In the genomic region with DNA sequence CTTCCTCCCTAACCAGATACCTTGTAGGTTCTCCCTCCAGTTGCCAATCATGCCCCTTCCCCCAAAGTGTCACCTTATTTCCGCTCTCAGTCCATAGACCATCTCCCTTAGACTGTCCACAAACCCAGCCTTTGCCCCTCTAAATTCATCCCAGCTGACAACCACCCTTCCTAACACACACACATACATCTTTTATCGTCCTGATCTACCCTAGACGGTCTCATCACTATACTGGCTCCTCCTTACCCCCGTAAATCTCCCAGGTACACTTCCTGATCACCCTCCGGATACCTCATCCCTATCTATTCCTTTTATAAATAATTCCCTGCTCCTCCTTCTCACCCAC, we compare ENCODE assay signal across 8 cellular contexts. TPM values are rescaled to one million over a fixed set of nuclear protein-coding genes. Genes with fewer than 3 reads are reported as not detected.
DNase-seq lines count a peak whose midpoint lies in the region; ATAC-seq, FAIRE-seq and TF ChIP-seq lines count a peak whose summit lies in the region.

No MANE protein-coding gene starts in this region.

- no peak for FAIRE-seq in HTR-8/SVneo (lab: Jason Lieb, UNC)

- peaks cover 9% of the 10 kb centered on the region for H3K4me1 ChIP-seq in HAP-1
- peaks cover 0 to 19% (median 12%) of the 10 kb centered on the region in 4 donors for H3K4me1 ChIP-seq in tibial artery

- H3K36me3 Mint-ChIP-seq in activated naive CD4-positive, alpha-beta T cell treated with anti-CD3 and anti-CD28 coated beads, Interleukin-2, amount 50 U/mL, for 72 hours = peaks cover 19 to 42% of the 10 kb centered on the region in 2 donors

- H3K27ac ChIP-seq in tibial artery = peak overlapping the region; percentile 93 to 95

- no peaks in the 10 kb centered on the region for H3K9me3 Mint-ChIP-seq in activated naive CD4-positive, alpha-beta T cell treated with anti-CD3 and anti-CD28 coated beads, Interleukin-2, amount 50 U/mL, for 72 hours

- peak overlapping the region; percentile 91 for H3K4me3 ChIP-seq in HAP-1
- peak overlapping the region; percentile 98 to 99 for H3K4me3 ChIP-seq in tibial artery

- peak overlapping the region; percentile 95 to 97 for H3K27ac Mint-ChIP-seq in activated naive CD4-positive, alpha-beta T cell treated with anti-CD3 and anti-CD28 coated beads, Interleukin-2, amount 50 U/mL, for 72 hours

- H3K27me3 ChIP-seq in HAP-1 (ENCODE audit: low read depth) (no peaks in the 10 kb centered on the region), tibial artery (no peaks in the 10 kb centered on the region)

- H3K36me3 ChIP-seq in HAP-1 (replicated peaks) (peaks cover 10% of the 10 kb centered on the region; the same call in 1 of the 2 replicates), tibial artery (no peaks in the 10 kb centered on the region)

- no peak for TF ChIP-seq CTCF in tibial artery (IDR thresholded peaks at IDR 0.05)

- DNase-seq in Caki2 (ENCODE audit: low read depth) (peak; percentile 17), HAP-1 (ENCODE audit: low spot score in 2 of 2) (no peak), left colon (no peak), tibial artery (no peak), activated gamma-delta T cell treated with Interleukin-2 at 50 U/mL for 16 hours (no peak), HTR-8/SVneo (ENCODE audit: insufficient read length, low spot score) (no peak)
- no peak for DNase-seq in activated naive CD4-positive, alpha-beta T cell treated with anti-CD3 and anti-CD28 coated beads, Interleukin-2, amount 50 U/mL, for 72 hours (ENCODE audit: low spot score in 2 of 2)
- DNase-seq in stimulated activated CD4-positive, alpha-beta T cell treated with anti-CD3 and anti-CD28 coated beads, Interleukin-4, amount 100 ng/mL, for 1 hour = no peak

- intact Hi-C loops in left colon (cut with DNase I, micrococcal nuclease) (no loop called here), tibial artery (cut with DNase I; ENCODE audit: low total_unique reads) (loop anchor here (5.0 kb wide), 1 partner anchor 50 kb away; a partner anchor contains a TSS)

- in situ Hi-C loops in Caki2 (cut with HindIII; ENCODE audit: low pct_unique_long_range_greater_than_20kb, low sequenced_read_pairs) (no loop called here), HAP-1 (cut with MboI; ENCODE audit: low sequenced_read_pairs) (no loop called here)

- ATAC-seq in activated naive CD4-positive, alpha-beta T cell treated with anti-CD3 and anti-CD28 coated beads, Interleukin-2, amount 50 U/mL, for 72 hours = peak in 1 of 2 donors; percentile 12
- ATAC-seq in left colon = peak; percentile 66

- H3K9me3 ChIP-seq in HAP-1 (no peaks in the 10 kb centered on the region), tibial artery (no peaks in the 10 kb centered on the region)

RNA-seq across cellular contexts. Expression of a gene that starts 0.8 kb away (rescaled TPM):
- total RNA-seq in Caki2 (2014; rRNA removed; shearing (Covaris generic); ENCODE audit: low replicate concordance) = 87.3 and 102 TPM in 2 replicates
- total RNA-seq in activated naive CD4-positive, alpha-beta T cell treated with anti-CD3 and anti-CD28 coated beads, Interleukin-2, amount 50 U/mL, for 72 hours = 10 to 100 TPM; 15.6 to 89.2 TPM
- 10 to 100 TPM; 54.0 to 62.1 TPM for total RNA-seq in left colon

RNA-seq across cellular contexts. Expression of a gene that starts 0.9 kb away (rescaled TPM):
- 2.3 and 5.9 TPM in 2 replicates for total RNA-seq in Caki2 (2014; rRNA removed; shearing (Covaris generic); ENCODE audit: low replicate concordance)
- 10 to 100 TPM; 28.6 to 54.9 TPM for total RNA-seq in activated naive CD4-positive, alpha-beta T cell treated with anti-CD3 and anti-CD28 coated beads, Interleukin-2, amount 50 U/mL, for 72 hours
- total RNA-seq in left colon = 10 to 100 TPM; 32.4 to 45.9 TPM

RNA-seq across cellular contexts. Expression of a gene that starts 43.7 kb away (rescaled TPM):
- total RNA-seq in Caki2 (2014; rRNA removed; shearing (Covaris generic); ENCODE audit: low replicate concordance) = not detected in 2 replicates
- not detected for total RNA-seq in activated naive CD4-positive, alpha-beta T cell treated with anti-CD3 and anti-CD28 coated beads, Interleukin-2, amount 50 U/mL, for 72 hours
- not detected for total RNA-seq in left colon

RNA-seq across cellular contexts. Expression of a gene that starts 49.4 kb away (rescaled TPM):
- total RNA-seq in Caki2 (2014; rRNA removed; shearing (Covaris generic); ENCODE audit: low replicate concordance) = not detected in 2 replicates
- not detected for total RNA-seq in activated naive CD4-positive, alpha-beta T cell treated with anti-CD3 and anti-CD28 coated beads, Interleukin-2, amount 50 U/mL, for 72 hours
- not detected for total RNA-seq in left colon
